In the genomic region with DNA sequence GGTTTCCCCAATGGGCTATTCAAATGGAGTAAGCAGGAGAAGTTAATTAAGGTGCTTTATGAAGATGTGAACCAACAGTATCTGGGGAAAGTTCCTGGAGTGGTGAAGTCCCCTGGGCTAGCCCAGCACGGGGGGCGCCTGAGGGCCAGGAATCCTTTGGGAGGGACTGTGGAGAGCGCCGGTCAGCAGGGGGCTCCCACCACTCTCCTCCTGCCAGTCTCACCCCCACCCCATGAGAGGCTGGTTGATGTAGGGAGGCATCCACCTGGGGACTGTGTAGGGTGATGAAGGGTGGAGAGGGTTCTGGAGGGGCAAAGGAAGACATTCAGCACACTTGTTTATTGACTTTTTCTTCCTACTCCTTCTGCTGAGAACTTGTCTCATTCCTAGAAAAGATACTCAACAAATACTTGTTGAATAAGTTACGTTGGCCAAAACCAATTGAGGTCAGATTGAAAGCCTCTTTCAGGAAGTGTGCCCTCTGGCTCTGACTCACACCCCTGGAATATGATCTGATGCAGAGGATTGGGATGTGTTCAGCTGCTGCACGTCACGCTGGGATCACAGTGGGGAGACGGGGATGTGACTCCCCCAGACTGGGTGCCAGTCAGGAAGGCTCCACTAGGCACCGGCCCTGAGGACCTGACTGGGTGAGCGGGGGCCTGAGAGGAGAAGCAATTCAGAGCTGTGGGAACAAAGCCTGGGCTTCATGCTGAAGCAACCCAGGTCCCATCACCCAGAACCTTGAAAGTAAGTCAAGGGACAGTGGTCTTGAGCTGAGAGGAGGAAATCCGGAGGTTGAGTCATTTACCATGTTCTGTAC, we compare ENCODE assay signal across 10 cellular contexts. TPM values are rescaled to one million over a fixed set of nuclear protein-coding genes. Genes with fewer than 3 reads are reported as not detected.
A peak's percentile ranks its signal among the peaks of the same experiment; 100 is the strongest.
DNase-seq lines count a peak whose midpoint lies in the region; ATAC-seq, FAIRE-seq and TF ChIP-seq lines count a peak whose summit lies in the region.
"Had no signal": no experiment of that assay in that cellular context is flagged by ENCODE, and none has a peak within 500 bp of the region (broad histone marks: within the 10 kb centered on the region; RNA-seq: fewer than 3 reads in every experiment).

No MANE protein-coding gene starts in this region.

- H3K27me3 Mint-ChIP-seq in CD4-positive, alpha-beta memory T cell: peaks cover 0 to 3% of the 10 kb centered on the region in 2 donors
- H3K27me3 Mint-ChIP-seq in stimulated activated memory B cell treated with anti-CD40 and anti-IgM and Interleukin-4, amounts not matched to agents 10 μg/mL and 1 μg/mL and 100 μg/mL, for 72 hours: peaks cover 14% of the 10 kb centered on the region
- H3K27me3 Mint-ChIP-seq in activated CD4-positive, alpha-beta memory T cell treated with anti-CD3 and anti-CD28 coated beads, Interleukin-2, amount 10 ng/mL, durations not matched to agents 7 days and 5 days: peaks cover 4% of the 10 kb centered on the region

- no peaks in the 10 kb centered on the region for H3K9me3 Mint-ChIP-seq in CD4-positive, alpha-beta memory T cell
- no peaks in the 10 kb centered on the region for H3K9me3 Mint-ChIP-seq in stimulated activated memory B cell treated with anti-CD40 and anti-IgM and Interleukin-4, amounts not matched to agents 10 μg/mL and 1 μg/mL and 100 μg/mL, for 72 hours
- H3K9me3 Mint-ChIP-seq in activated CD4-positive, alpha-beta memory T cell treated with anti-CD3 and anti-CD28 coated beads, Interleukin-2, amount 10 ng/mL, durations not matched to agents 7 days and 5 days: no peaks in the 10 kb centered on the region

- no peaks in the 10 kb centered on the region for H3K9me3 ChIP-seq in CD4-positive, alpha-beta memory T cell (ENCODE audit: control insufficient read depth in 1 of 2, low read length in 2 of 2)
- H3K9me3 ChIP-seq in K562 (replicated peaks; ENCODE audit: control insufficient read depth, insufficient read depth, low read depth, low read length) (no peaks in the 10 kb centered on the region), mucosa of descending colon (no peaks in the 10 kb centered on the region)
- H3K9me3 ChIP-seq: gastroesophageal sphincter had no signal

- H3K36me3 Mint-ChIP-seq in CD4-positive, alpha-beta memory T cell: no peaks in the 10 kb centered on the region
- H3K36me3 Mint-ChIP-seq in stimulated activated memory B cell treated with anti-CD40 and anti-IgM and Interleukin-4, amounts not matched to agents 10 μg/mL and 1 μg/mL and 100 μg/mL, for 72 hours: no peaks in the 10 kb centered on the region
- no peaks in the 10 kb centered on the region for H3K36me3 Mint-ChIP-seq in activated CD4-positive, alpha-beta memory T cell treated with anti-CD3 and anti-CD28 coated beads, Interleukin-2, amount 10 ng/mL, durations not matched to agents 7 days and 5 days (ENCODE audit: low read depth)

- CTCF ChIA-PET in CD4-positive, alpha-beta memory T cell (lab: Charles Lee; ENCODE audit: partially characterized antibody): interaction anchor here (2.0 kb wide), 1 partner anchor 46 kb away, joined by 5 read pairs; no protein-coding TSS in a partner anchor
- CTCF ChIA-PET in K562 (lab: Yijun Ruan, JAX; ENCODE audit: low intra/inter-chr PET ratio): no interaction called here
- CTCF ChIA-PET in activated CD4-positive, alpha-beta memory T cell treated with anti-CD3 and anti-CD28 coated beads, Interleukin-2, amount 10 ng/mL, durations not matched to agents 7 days and 5 days (lab: Charles Lee): interaction anchor here (1.0 kb wide), 1 partner anchor 70 kb away, joined by 3 read pairs; no protein-coding TSS in a partner anchor

- H3K27me3 ChIP-seq in CD4-positive, alpha-beta memory T cell (ENCODE audit: insufficient read depth, low read length): no peaks in the 10 kb centered on the region
- peaks cover 0 to 13% of the 10 kb centered on the region in 2 experiments; a peak in 3 of 5 replicates for H3K27me3 ChIP-seq in K562 (ENCODE audit: control insufficient read depth in 2 of 2, insufficient read depth in 2 of 2, low read length in 2 of 2)

- H3K27ac ChIP-seq in CD4-positive, alpha-beta memory T cell (ENCODE audit: low read depth, low read length): no peak overlapping the region
- H3K27ac ChIP-seq in K562 (ENCODE audit: extremely low read depth, low read depth, low read length): no peak overlapping the region
- H3K27ac ChIP-seq: gastroesophageal sphincter had no signal

- H3K4me1 Mint-ChIP-seq in CD4-positive, alpha-beta memory T cell: peaks cover 13 to 39% (median 14%) of the 10 kb centered on the region in 4 donors
- peaks cover 23% of the 10 kb centered on the region for H3K4me1 Mint-ChIP-seq in stimulated activated memory B cell treated with anti-CD40 and anti-IgM and Interleukin-4, amounts not matched to agents 10 μg/mL and 1 μg/mL and 100 μg/mL, for 72 hours
- peaks cover 23% of the 10 kb centered on the region for H3K4me1 Mint-ChIP-seq in activated CD4-positive, alpha-beta memory T cell treated with anti-CD3 and anti-CD28 coated beads, Interleukin-2, amount 10 ng/mL, durations not matched to agents 7 days and 5 days

- H3K4me1 ChIP-seq in CD4-positive, alpha-beta memory T cell (ENCODE audit: insufficient read depth, low read length): peaks cover 44% of the 10 kb centered on the region
- H3K4me1 ChIP-seq in K562 (replicated peaks in 1 of 2; ENCODE audit: control insufficient read depth in 2 of 2, insufficient read depth in 2 of 2, low read length in 2 of 2) (peaks cover 32 to 61% of the 10 kb centered on the region in 2 experiments), mucosa of descending colon (ENCODE audit: low read depth) (no peaks in the 10 kb centered on the region)
- H3K4me1 ChIP-seq: gastroesophageal sphincter had no signal

- no peaks in the 10 kb centered on the region for H3K79me2 ChIP-seq in K562 (ENCODE audit: control insufficient read depth, insufficient read depth, low read length)

- DNase-seq in CD4-positive, alpha-beta memory T cell: no peak
- DNase-seq in KBM-7 (peak; percentile 13), K562 (ENCODE audit: extremely low read depth in 1 of 4, low spot score in 3 of 4) (peak in 1 of 4 experiments; percentile 33), mucosa of descending colon (no peak), islet precursor cell (no peak)
- no peak for DNase-seq in activated CD4-positive, alpha-beta memory T cell treated with anti-CD3 and anti-CD28 coated beads, Interleukin-2, amount 10 ng/mL, durations not matched to agents 7 days and 5 days

- H2AFZ ChIP-seq in K562 (ENCODE audit: low read depth, low read length): no peak overlapping the region

- intact Hi-C loops in CD4-positive, alpha-beta memory T cell (cut with micrococcal nuclease): no loop called here
- intact Hi-C loops in K562 (cut with micrococcal nuclease): no loop called here
- intact Hi-C loops in mucosa of descending colon (cut with DNase I, micrococcal nuclease): no loop called here

- 33% methylated on average over 11 of the region's 11 CpGs for WGBS in K562 (ENCODE audit: insufficient coverage, low coverage, missing lambda C conversion rate)

- BruUV-seq in K562 (replicated peaks; lab: Mats Ljungman, UMichigan): no TSS peak

- peak; percentile 58 for FAIRE-seq in K562 (lab: Jason Lieb, UNC)

- peak overlapping the region in 4 of 7 donors; percentile 18 to 73 (median 34) for H3K27ac Mint-ChIP-seq in CD4-positive, alpha-beta memory T cell
- H3K27ac Mint-ChIP-seq in stimulated activated memory B cell treated with anti-CD40 and anti-IgM and Interleukin-4, amounts not matched to agents 10 μg/mL and 1 μg/mL and 100 μg/mL, for 72 hours: no peak overlapping the region
- H3K27ac Mint-ChIP-seq in activated CD4-positive, alpha-beta memory T cell treated with anti-CD3 and anti-CD28 coated beads, Interleukin-2, amount 10 ng/mL, durations not matched to agents 7 days and 5 days: no peak overlapping the region

- ATAC-seq in K562: no peak
- ATAC-seq in mucosa of descending colon: peak; percentile 47
- no peak for ATAC-seq in GM19452 (IDR thresholded peaks at IDR 0.05; ENCODE audit: unreplicated experiment)
- no peak for ATAC-seq in stimulated activated memory B cell treated with anti-CD40 and anti-IgM and Interleukin-4, amounts not matched to agents 10 μg/mL and 1 μg/mL and 100 μg/mL, for 72 hours
- ATAC-seq: gastroesophageal sphincter had no signal

- TF ChIP-seq POLR2A in K562 (conservative IDR thresholded peaks at IDR 0.05): no peak

- peaks cover 3% of the 10 kb centered on the region; the same call in 1 of the 2 replicates for H4K20me1 ChIP-seq in K562 (replicated peaks; ENCODE audit: control insufficient read depth, insufficient read depth, low read length)

- POLR2A ChIA-PET in CD4-positive, alpha-beta memory T cell (lab: Charles Lee; ENCODE audit: partially characterized antibody): interaction anchor here (1.3 kb wide), 1 partner anchor 20 kb away, joined by 3 read pairs; a partner anchor contains a TSS
- POLR2A ChIA-PET in K562 (lab: Yijun Ruan, JAX): interaction anchor here (0.6 to 0.7 kb wide), 2 partner anchors 10 to 174 kb away, joined by 3 read pairs; no protein-coding TSS in a partner anchor
- POLR2A ChIA-PET in activated CD4-positive, alpha-beta memory T cell treated with anti-CD3 and anti-CD28 coated beads, Interleukin-2, amount 10 ng/mL, durations not matched to agents 7 days and 5 days (lab: Charles Lee): no interaction called here

- in situ Hi-C loops in KBM-7 (cut with MboI; ENCODE audit: low pct_unique_long_range_greater_than_20kb, low sequenced_read_pairs): no loop called here
- in situ Hi-C loops in K562 (cut with MboI): no loop called here

- no peak for TF ChIP-seq EP300 in K562 (IDR thresholded peaks at IDR 0.05; ENCODE audit: low read length)

- no peaks in the 10 kb centered on the region for H3K9me1 ChIP-seq in K562 (ENCODE audit: control insufficient read depth, insufficient read depth, low read length)

- H3K36me3 ChIP-seq in CD4-positive, alpha-beta memory T cell (ENCODE audit: insufficient read depth, low read length): no peaks in the 10 kb centered on the region
- H3K36me3 ChIP-seq in K562 (ENCODE audit: control insufficient read depth, insufficient read depth, low read length) (no peaks in the 10 kb centered on the region), mucosa of descending colon (ENCODE audit: low read depth) (no peaks in the 10 kb centered on the region)
- H3K36me3 ChIP-seq: gastroesophageal sphincter had no signal

- H3K9ac ChIP-seq in K562 (ENCODE audit: insufficient read depth in 1 of 2, low read depth in 2 of 2, low read length in 2 of 2): 0 out of 4 replicates have a peak overlapping the region, but pooled peaks of 1 of the 2 experiments have one; percentile 18

- H3K4me3 Mint-ChIP-seq in CD4-positive, alpha-beta memory T cell: no peak overlapping the region
- H3K4me3 Mint-ChIP-seq in stimulated activated memory B cell treated with anti-CD40 and anti-IgM and Interleukin-4, amounts not matched to agents 10 μg/mL and 1 μg/mL and 100 μg/mL, for 72 hours: no peak overlapping the region
- no peak overlapping the region for H3K4me3 Mint-ChIP-seq in activated CD4-positive, alpha-beta memory T cell treated with anti-CD3 and anti-CD28 coated beads, Interleukin-2, amount 10 ng/mL, durations not matched to agents 7 days and 5 days

- H3K4me2 ChIP-seq in K562 (ENCODE audit: insufficient read depth, low read length): no peak overlapping the region

- no peak for TF ChIP-seq CTCF in K562 (IDR thresholded peaks at IDR 0.05 in 2 of 3, conservative IDR thresholded peaks at IDR 0.05 in 1 of 3; ENCODE audit: insufficient read depth in 2 of 3, low read depth in 1 of 3, low read length in 3 of 3)
- TF ChIP-seq CTCF in mucosa of descending colon (IDR thresholded peaks at IDR 0.05): no peak

- no peak for TF ChIP-seq RAD21 in K562 (CRISPR knock-in tag; conservative IDR thresholded peaks at IDR 0.05 in 1 of 2, IDR thresholded peaks at IDR 0.05 in 1 of 2)

- no peak overlapping the region for H3K4me3 ChIP-seq in CD4-positive, alpha-beta memory T cell (ENCODE audit: low read length in 2 of 2)
- H3K4me3 ChIP-seq in K562: no peak overlapping the region
- H3K4me3 ChIP-seq in mucosa of descending colon: no peak overlapping the region
- H3K4me3 ChIP-seq: gastroesophageal sphincter, skin epidermis had no signal

RNA-seq across cellular contexts. Expression of a gene that starts 4.2 kb away (rescaled TPM):
- under 1 TPM; 0.69 to 0.84 TPM for total RNA-seq in CD4-positive, alpha-beta memory T cell
- under 1 TPM; 0.16 to 0.35 TPM for polyA plus RNA-seq in CD4-positive, alpha-beta memory T cell
- total RNA-seq in K562 (2011; cell fraction: chromatin; rRNA removed; ENCODE audit: low replicate concordance): not detected in 2 replicates
- total RNA-seq in K562 (2011; cell fraction: nucleolus; rRNA removed): not detected in 2 replicates
- not detected in 2 replicates for total RNA-seq in K562 (2011; cell fraction: nucleoplasm; rRNA removed)
- total RNA-seq in K562 (2014; rRNA removed) (0.09 TPM in 1 of 2 replicates, not detected in the other), K562 (2014; rRNA removed; fragmentation: Illumina TruSeq; extraction: Trizol) (not detected in 2 replicates), K562 (2015; rRNA removed; fragmentation: Illumina TruSeq; extraction: Trizol) (not detected in 2 replicates), K562 (2021) (0.13 and 0.16 TPM in 2 replicates), mucosa of descending colon (not detected)
- polyA plus RNA-seq in K562 (2011; rRNA removed) (0.09 TPM in 1 of 2 replicates, not detected in the other), K562 (2014; fragmentation: Illumina TruSeq; extraction: Trizol) (not detected in 2 replicates), K562 (2014; fragmentation: Nextera tagmentation; extraction: Ambion mirVana) (not detected), K562 (2014; rRNA removed) (0.12 and 0.15 TPM in 2 replicates)
- polyA plus RNA-seq in K562 (2011; cell fraction: cytosol; rRNA removed): 0.09 and 0.12 TPM in 2 replicates
- polyA plus RNA-seq in K562 (2011; cell fraction: nucleus; rRNA removed): not detected in 2 replicates
- 0.18 TPM in 1 of 2 replicates, not detected in the other for polyA plus RNA-seq in K562 (2012)
- not detected in 2 replicates for polyA minus RNA-seq in K562 (2011; rRNA and poly(A)+ RNA removed)
- not detected in 2 replicates for polyA minus RNA-seq in K562 (2011; cell fraction: cytosol; rRNA and poly(A)+ RNA removed)
- not detected in 2 replicates for polyA minus RNA-seq in K562 (2011; cell fraction: nucleus; rRNA and poly(A)+ RNA removed)
- total RNA-seq in activated CD4-positive, alpha-beta memory T cell treated with anti-CD3 and anti-CD28 coated beads, Interleukin-2, amount 10 ng/mL, durations not matched to agents 7 days and 5 days: under 1 TPM; 0.25 to 0.83 TPM
- total RNA-seq: gastroesophageal sphincter had no signal

RNA-seq across cellular contexts. Expression of a gene that starts 10.1 kb away (rescaled TPM):
- not detected for total RNA-seq in CD4-positive, alpha-beta memory T cell
- not detected for polyA plus RNA-seq in CD4-positive, alpha-beta memory T cell
- total RNA-seq in K562 (2011; cell fraction: chromatin; rRNA removed; ENCODE audit: low replicate concordance): not detected in 2 replicates
- not detected in 2 replicates for total RNA-seq in K562 (2011; cell fraction: nucleolus; rRNA removed)
- total RNA-seq in K562 (2011; cell fraction: nucleoplasm; rRNA removed): not detected in 2 replicates
- total RNA-seq in K562 (2014; rRNA removed): not detected in 2 replicates
- not detected in 2 replicates for total RNA-seq in K562 (2014; rRNA removed; fragmentation: Illumina TruSeq; extraction: Trizol)
- total RNA-seq in K562 (2015; rRNA removed; fragmentation: Illumina TruSeq; extraction: Trizol): not detected in 2 replicates
- total RNA-seq in K562 (2021): not detected in 2 replicates
- polyA plus RNA-seq in K562 (2011; rRNA removed): not detected in 2 replicates
- polyA plus RNA-seq in K562 (2011; cell fraction: cytosol; rRNA removed): not detected in 2 replicates
- polyA plus RNA-seq in K562 (2011; cell fraction: nucleus; rRNA removed): not detected in 2 replicates
- not detected in 2 replicates for polyA plus RNA-seq in K562 (2012)
- not detected in 2 replicates for polyA plus RNA-seq in K562 (2014; fragmentation: Illumina TruSeq; extraction: Trizol)
- not detected for polyA plus RNA-seq in K562 (2014; fragmentation: Nextera tagmentation; extraction: Ambion mirVana)
- not detected in 2 replicates for polyA plus RNA-seq in K562 (2014; rRNA removed)
- polyA minus RNA-seq in K562 (2011; rRNA and poly(A)+ RNA removed): not detected in 2 replicates
- not detected in 2 replicates for polyA minus RNA-seq in K562 (2011; cell fraction: cytosol; rRNA and poly(A)+ RNA removed)
- not detected in 2 replicates for polyA minus RNA-seq in K562 (2011; cell fraction: nucleus; rRNA and poly(A)+ RNA removed)
- total RNA-seq in mucosa of descending colon: under 1 TPM in 1 of 3 donors, not detected in 2; 0.13 TPM
- not detected for total RNA-seq in activated CD4-positive, alpha-beta memory T cell treated with anti-CD3 and anti-CD28 coated beads, Interleukin-2, amount 10 ng/mL, durations not matched to agents 7 days and 5 days

RNA-seq across cellular contexts. Expression of a gene that starts 19.6 kb away (rescaled TPM):
- 10 to 100 TPM; 49.7 to 54.0 TPM for total RNA-seq in CD4-positive, alpha-beta memory T cell
- 100 to 1,000 TPM in 1 of 2 donors, 10 to 100 TPM in 1; 80.1 to 147 TPM for polyA plus RNA-seq in CD4-positive, alpha-beta memory T cell
- 25.2 and 42.1 TPM in 2 replicates for total RNA-seq in K562 (2011; cell fraction: chromatin; rRNA removed; ENCODE audit: low replicate concordance)
- 42.1 and 47.4 TPM in 2 replicates for total RNA-seq in K562 (2011; cell fraction: nucleolus; rRNA removed)
- 29.2 and 32.1 TPM in 2 replicates for total RNA-seq in K562 (2011; cell fraction: nucleoplasm; rRNA removed)
- total RNA-seq in K562 (2014; rRNA removed) (36.7 and 38.1 TPM in 2 replicates), K562 (2014; rRNA removed; fragmentation: Illumina TruSeq; extraction: Trizol) (61.2 and 68.8 TPM in 2 replicates), K562 (2015; rRNA removed; fragmentation: Illumina TruSeq; extraction: Trizol) (44.1 and 44.7 TPM in 2 replicates), K562 (2021) (46.0 and 47.6 TPM in 2 replicates), mucosa of descending colon (10 to 100 TPM; 46.6 to 48.3 (median 48.0) TPM)
- polyA plus RNA-seq in K562 (2011; rRNA removed) (82.0 and 84.8 TPM in 2 replicates), K562 (2014; fragmentation: Illumina TruSeq; extraction: Trizol) (37.9 and 39.3 TPM in 2 replicates), K562 (2014; fragmentation: Nextera tagmentation; extraction: Ambion mirVana) (100 to 1,000 TPM; 249 to 251 TPM), K562 (2014; rRNA removed) (48.5 and 51.8 TPM in 2 replicates)
- polyA plus RNA-seq in K562 (2011; cell fraction: cytosol; rRNA removed): 79.2 and 90.6 TPM in 2 replicates
- 90.4 and 124 TPM in 2 replicates for polyA plus RNA-seq in K562 (2011; cell fraction: nucleus; rRNA removed)
- 41.6 and 66.7 TPM in 2 replicates for polyA plus RNA-seq in K562 (2012)
- polyA minus RNA-seq in K562 (2011; rRNA and poly(A)+ RNA removed): 61.4 and 78.9 TPM in 2 replicates
- 13.7 and 28.6 TPM in 2 replicates for polyA minus RNA-seq in K562 (2011; cell fraction: cytosol; rRNA and poly(A)+ RNA removed)
- 7.8 and 20.5 TPM in 2 replicates for polyA minus RNA-seq in K562 (2011; cell fraction: nucleus; rRNA and poly(A)+ RNA removed)
- 10 to 100 TPM; 49.2 to 55.5 TPM for total RNA-seq in activated CD4-positive, alpha-beta memory T cell treated with anti-CD3 and anti-CD28 coated beads, Interleukin-2, amount 10 ng/mL, durations not matched to agents 7 days and 5 days

RNA-seq across cellular contexts. Expression of a gene that starts 19.9 kb away (rescaled TPM):
- total RNA-seq in CD4-positive, alpha-beta memory T cell: 100 to 1,000 TPM; 317 to 327 TPM
- polyA plus RNA-seq in CD4-positive, alpha-beta memory T cell: 10 to 100 TPM in 1 of 2 donors, 1 to 10 TPM in 1; 1.2 to 20.5 TPM
- 555 and 556 TPM in 2 replicates for total RNA-seq in K562 (2011; cell fraction: chromatin; rRNA removed; ENCODE audit: low replicate concordance)
- 273 and 282 TPM in 2 replicates for total RNA-seq in K562 (2011; cell fraction: nucleolus; rRNA removed)
- total RNA-seq in K562 (2011; cell fraction: nucleoplasm; rRNA removed): 463 and 596 TPM in 2 replicates
- total RNA-seq in K562 (2014; rRNA removed) (121 and 145 TPM in 2 replicates), K562 (2014; rRNA removed; fragmentation: Illumina TruSeq; extraction: Trizol) (110 and 123 TPM in 2 replicates), K562 (2015; rRNA removed; fragmentation: Illumina TruSeq; extraction: Trizol) (141 and 147 TPM in 2 replicates), K562 (2021) (151 and 163 TPM in 2 replicates), mucosa of descending colon (100 to 1,000 TPM; 143 to 172 (median 170) TPM)
- polyA plus RNA-seq in K562 (2011; rRNA removed) (129 and 157 TPM in 2 replicates), K562 (2014; fragmentation: Illumina TruSeq; extraction: Trizol) (180 and 196 TPM in 2 replicates), K562 (2014; fragmentation: Nextera tagmentation; extraction: Ambion mirVana) (1 to 10 TPM; 5.0 TPM), K562 (2014; rRNA removed) (156 and 184 TPM in 2 replicates)
- polyA plus RNA-seq in K562 (2011; cell fraction: cytosol; rRNA removed): 70.8 and 83.1 TPM in 2 replicates
- polyA plus RNA-seq in K562 (2011; cell fraction: nucleus; rRNA removed): 696 and 714 TPM in 2 replicates
- polyA plus RNA-seq in K562 (2012): 121 and 135 TPM in 2 replicates
- polyA minus RNA-seq in K562 (2011; rRNA and poly(A)+ RNA removed): 147 and 171 TPM in 2 replicates
- 77.6 and 81.5 TPM in 2 replicates for polyA minus RNA-seq in K562 (2011; cell fraction: cytosol; rRNA and poly(A)+ RNA removed)
- 198 and 296 TPM in 2 replicates for polyA minus RNA-seq in K562 (2011; cell fraction: nucleus; rRNA and poly(A)+ RNA removed)
- total RNA-seq in activated CD4-positive, alpha-beta memory T cell treated with anti-CD3 and anti-CD28 coated beads, Interleukin-2, amount 10 ng/mL, durations not matched to agents 7 days and 5 days: 100 to 1,000 TPM; 166 to 167 TPM

RNA-seq across cellular contexts. Expression of a gene that starts 57.6 kb away (rescaled TPM):
- 1 to 10 TPM; 1.3 to 1.6 TPM for total RNA-seq in CD4-positive, alpha-beta memory T cell
- under 1 TPM; 0.15 to 0.53 TPM for polyA plus RNA-seq in CD4-positive, alpha-beta memory T cell
- 31.5 and 72.4 TPM in 2 replicates for total RNA-seq in K562 (2011; cell fraction: chromatin; rRNA removed; ENCODE audit: low replicate concordance)
- 45.5 and 46.5 TPM in 2 replicates for total RNA-seq in K562 (2011; cell fraction: nucleolus; rRNA removed)
- 33.9 and 37.3 TPM in 2 replicates for total RNA-seq in K562 (2011; cell fraction: nucleoplasm; rRNA removed)
- 4.9 and 6.6 TPM in 2 replicates for total RNA-seq in K562 (2014; rRNA removed)
- 2.4 and 3.0 TPM in 2 replicates for total RNA-seq in K562 (2014; rRNA removed; fragmentation: Illumina TruSeq; extraction: Trizol)
- total RNA-seq in K562 (2015; rRNA removed; fragmentation: Illumina TruSeq; extraction: Trizol): 3.6 and 4.0 TPM in 2 replicates
- total RNA-seq in K562 (2021): 11.1 and 12.8 TPM in 2 replicates
- 6.5 and 11.1 TPM in 2 replicates for polyA plus RNA-seq in K562 (2011; rRNA removed)
- polyA plus RNA-seq in K562 (2011; cell fraction: cytosol; rRNA removed): 10.1 and 17.2 TPM in 2 replicates
- polyA plus RNA-seq in K562 (2011; cell fraction: nucleus; rRNA removed): 66.1 and 112 TPM in 2 replicates
- polyA plus RNA-seq in K562 (2012): 7.5 and 9.6 TPM in 2 replicates
- 8.1 and 9.2 TPM in 2 replicates for polyA plus RNA-seq in K562 (2014; fragmentation: Illumina TruSeq; extraction: Trizol)
- under 1 TPM; 0.04 to 0.10 TPM for polyA plus RNA-seq in K562 (2014; fragmentation: Nextera tagmentation; extraction: Ambion mirVana)
- 15.5 and 16.2 TPM in 2 replicates for polyA plus RNA-seq in K562 (2014; rRNA removed)
- 3.6 and 5.3 TPM in 2 replicates for polyA minus RNA-seq in K562 (2011; rRNA and poly(A)+ RNA removed)
- polyA minus RNA-seq in K562 (2011; cell fraction: cytosol; rRNA and poly(A)+ RNA removed): 4.9 and 7.6 TPM in 2 replicates
- polyA minus RNA-seq in K562 (2011; cell fraction: nucleus; rRNA and poly(A)+ RNA removed): 8.7 and 10.5 TPM in 2 replicates
- total RNA-seq in mucosa of descending colon: 1 to 10 TPM; 2.7 to 4.8 (median 4.4) TPM
- 1 to 10 TPM; 1.6 to 2.0 TPM for total RNA-seq in activated CD4-positive, alpha-beta memory T cell treated with anti-CD3 and anti-CD28 coated beads, Interleukin-2, amount 10 ng/mL, durations not matched to agents 7 days and 5 days

Comparison
In these comparisons a context has a peak if more than half of its experiments do, and no peak if none do; other contexts are left out.
1. H3K27ac Mint-ChIP-seq: peak in CD4-positive, alpha-beta memory T cell (4 of 7); none in stimulated activated memory B cell treated with anti-CD40 and anti-IgM and Interleukin-4, amounts not matched to agents 10 μg/mL and 1 μg/mL and 100 μg/mL, for 72 hours (single experiment) and activated CD4-positive, alpha-beta memory T cell treated with anti-CD3 and anti-CD28 coated beads, Interleukin-2, amount 10 ng/mL, durations not matched to agents 7 days and 5 days (single experiment).